Comparison of ENCODE assay signal across 14 cellular contexts in genomic region chr7:155973451-155973997, GRCh38.
"Had no signal": no experiment of that assay in that cellular context is flagged by ENCODE, and none has a peak within 500 bp of the region (broad histone marks: within the 10 kb centered on the region; RNA-seq: fewer than 3 reads in every experiment).

No MANE protein-coding gene starts in this region.

- H3K9me3 Mint-ChIP-seq: activated naive CD4-positive, alpha-beta T cell treated with anti-CD3 and anti-CD28 coated beads for 36 hours; activated T-helper 2 cell treated with anti-CD3 and anti-CD28 coated beads, Interferon-gamma antibody, Interleukin-2, Interleukin-4, amounts not matched to agents 10 μg/mL and 5 μg/mL and 100 μg/mL, durations not matched to agents 14 hours and 24 hours and 36 hours; nephron; T-helper 2 cell treated with Interferon-gamma antibody and Interleukin-4, amounts not matched to agents 5 μg/mL and 100 μg/mL, for 36 hours had no signal

- H3K36me3 ChIP-seq: esophagus muscularis mucosa, tibial nerve had no signal

- H3K4me1 ChIP-seq: esophagus muscularis mucosa, tibial nerve had no signal

- H3K4me3 ChIP-seq: esophagus muscularis mucosa, tibial nerve had no signal

- H3K27me3 ChIP-seq: tibial nerve had no signal

- H3K4me3 Mint-ChIP-seq: activated naive CD4-positive, alpha-beta T cell treated with anti-CD3 and anti-CD28 coated beads for 36 hours; nephron; T-helper 2 cell treated with Interferon-gamma antibody and Interleukin-4, amounts not matched to agents 5 μg/mL and 100 μg/mL, for 36 hours had no signal

- H3K4me1 Mint-ChIP-seq: nephron had no signal

- H3K9me3 ChIP-seq: esophagus muscularis mucosa, tibial nerve had no signal

- H3K27ac Mint-ChIP-seq: activated naive CD4-positive, alpha-beta T cell treated with anti-CD3 and anti-CD28 coated beads for 36 hours; activated T-helper 2 cell treated with anti-CD3 and anti-CD28 coated beads, Interferon-gamma antibody, Interleukin-2, Interleukin-4, amounts not matched to agents 10 μg/mL and 5 μg/mL and 100 μg/mL, durations not matched to agents 14 hours and 24 hours and 36 hours; nephron; T-helper 2 cell treated with Interferon-gamma antibody and Interleukin-4, amounts not matched to agents 5 μg/mL and 100 μg/mL, for 36 hours had no signal

- ATAC-seq: sciatic nerve had no signal

- DNase-seq: activated CD4-positive, alpha-beta T cell treated with anti-CD3 and anti-CD28 coated beads, Interleukin-2, amount 50 U/mL, for 1 hour; activated naive CD4-positive, alpha-beta T cell treated with anti-CD3 and anti-CD28 coated beads for 36 hours; activated T-cell treated with anti-CD3 and anti-CD28 coated beads, Interleukin-2, amount 50 U/mL, for 1 hour; caudate nucleus; kidney glomerular epithelial cell; mesendoderm; stimulated activated CD4-positive, alpha-beta T cell treated with anti-CD3 and anti-CD28 coated beads, Interleukin-1b, Interleukin-23, amount 100 ng/mL, for 48 hours; SW 1271 had no signal

- H3K27ac ChIP-seq: esophagus muscularis mucosa, tibial nerve had no signal
